Comparison of ENCODE assay signal across 2 cellular contexts in the genomic region with DNA sequence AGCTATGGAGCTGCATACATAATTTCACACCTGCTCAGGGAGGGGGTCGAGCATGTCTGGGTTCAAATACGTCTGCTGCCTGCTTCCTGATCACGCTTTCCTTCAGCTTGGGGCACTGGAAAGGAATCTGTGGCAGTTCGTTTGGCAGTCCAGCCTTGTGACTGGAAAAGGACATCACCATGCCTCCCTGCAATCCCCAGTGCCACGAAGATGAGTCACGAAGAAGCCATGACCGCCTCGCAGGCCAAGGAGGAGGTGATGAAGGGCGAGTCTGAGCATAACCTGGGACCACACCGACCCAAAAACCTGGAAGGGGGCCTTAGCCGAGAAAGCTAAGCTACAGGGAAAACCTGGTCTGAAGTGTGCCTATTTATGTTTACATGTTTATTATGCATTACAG.
TF ChIP-seq lines count a peak whose summit lies in the region.

No MANE protein-coding gene starts in this region.

TF ChIP-seq in IMR-90, 13 proteins besides CTCF, POLR2A, EP300 and RAD21:
- TF ChIP-seq NFE2L2 (IDR thresholded peaks at IDR 0.05; ENCODE audit: low read depth, low read length): no peak
- TF ChIP-seq, protein P1, sequence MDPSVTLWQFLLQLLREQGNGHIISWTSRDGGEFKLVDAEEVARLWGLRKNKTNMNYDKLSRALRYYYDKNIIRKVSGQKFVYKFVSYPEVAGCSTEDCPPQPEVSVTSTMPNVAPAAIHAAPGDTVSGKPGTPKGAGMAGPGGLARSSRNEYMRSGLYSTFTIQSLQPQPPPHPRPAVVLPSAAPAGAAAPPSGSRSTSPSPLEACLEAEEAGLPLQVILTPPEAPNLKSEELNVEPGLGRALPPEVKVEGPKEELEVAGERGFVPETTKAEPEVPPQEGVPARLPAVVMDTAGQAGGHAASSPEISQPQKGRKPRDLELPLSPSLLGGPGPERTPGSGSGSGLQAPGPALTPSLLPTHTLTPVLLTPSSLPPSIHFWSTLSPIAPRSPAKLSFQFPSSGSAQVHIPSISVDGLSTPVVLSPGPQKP (IDR thresholded peaks at IDR 0.05; ENCODE audit: borderline replicate concordance, low read depth, low read length): no peak
- no peak for TF ChIP-seq RFX5 (IDR thresholded peaks at IDR 0.05; ENCODE audit: low read depth, low read length)
- TF ChIP-seq MAFK (IDR thresholded peaks at IDR 0.05; ENCODE audit: low read depth, low read length): no peak
TF ChIP-seq in IMR-90: peak in this region for 0.

TF ChIP-seq in H1, 55 proteins besides CTCF, POLR2A, EP300 and RAD21:
- TF ChIP-seq YY1 (IDR thresholded peaks at IDR 0.05; ENCODE audit: low read depth, low read length): no peak
- no peak for TF ChIP-seq RNF2 (IDR thresholded peaks at IDR 0.05; ENCODE audit: borderline replicate concordance, low read depth, low read length, missing control alignments, poor library complexity, severe bottlenecking)
- no peak for TF ChIP-seq TBP (IDR thresholded peaks at IDR 0.05; ENCODE audit: low read depth, low read length)
- no peak for TF ChIP-seq NANOG (IDR thresholded peaks at IDR 0.05; ENCODE audit: insufficient read depth, low read depth, low read length, poor library complexity, severe bottlenecking)
- TF ChIP-seq SRF (IDR thresholded peaks at IDR 0.05; ENCODE audit: low read depth, low read length): no peak
- no peak for TF ChIP-seq CHD2 (IDR thresholded peaks at IDR 0.05; ENCODE audit: low read length)
- no peak for TF ChIP-seq CBX8 (IDR thresholded peaks at IDR 0.05; ENCODE audit: borderline replicate concordance, low read depth, low read length)
